Comparison of ENCODE assay signal across 1 cellular context in genomic region chr10:49226594-49226993, GRCh38.
A peak's percentile ranks its signal among the peaks of the same experiment; 100 is the strongest.
TF ChIP-seq lines count a peak whose summit lies in the region.

No MANE protein-coding gene starts in this region.

TF ChIP-seq in K562, 482 proteins besides CTCF, POLR2A, EP300 and RAD21:
- TF ChIP-seq NFIC (IDR thresholded peaks at IDR 0.05) (peak; percentile 87), POLR2H (tag; IDR thresholded peaks at IDR 0.05; ENCODE audit: low read depth) (no peak)
TF ChIP-seq in K562: peak in this region for 1.
